ENCODE assay signal across 1 cellular context in the genomic region with DNA sequence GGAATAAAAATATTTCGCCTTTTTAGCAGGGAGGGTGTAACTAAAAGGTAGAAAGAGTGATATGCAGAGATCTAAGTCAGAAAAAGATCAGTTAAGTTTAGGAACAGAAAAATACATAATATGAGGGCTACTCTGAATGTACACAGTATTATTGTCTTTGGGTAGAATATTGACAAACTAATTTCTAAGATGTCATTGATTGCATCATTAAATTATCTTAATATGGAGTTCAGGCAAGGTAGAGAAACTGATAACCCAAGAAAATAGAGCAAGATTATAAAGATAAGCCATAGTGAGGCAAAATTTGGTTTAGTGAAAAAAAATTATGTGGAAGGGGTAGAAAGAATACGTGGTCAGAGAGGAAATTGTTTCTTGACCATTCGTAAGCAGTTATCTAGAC.
A peak's percentile ranks its signal among the peaks of the same experiment; 100 is the strongest.
TF ChIP-seq lines count a peak whose summit lies in the region.

No MANE protein-coding gene starts in this region.

TF ChIP-seq in K562, 482 proteins besides CTCF, POLR2A, EP300 and RAD21 (continued from another document):
- TF ChIP-seq, protein P1, sequence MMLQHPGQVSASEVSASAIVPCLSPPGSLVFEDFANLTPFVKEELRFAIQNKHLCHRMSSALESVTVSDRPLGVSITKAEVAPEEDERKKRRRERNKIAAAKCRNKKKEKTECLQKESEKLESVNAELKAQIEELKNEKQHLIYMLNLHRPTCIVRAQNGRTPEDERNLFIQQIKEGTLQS (IDR thresholded peaks at IDR 0.05) = peak; percentile 25; the same call in 1 of the 2 replicates
- TF ChIP-seq, protein P1 (CRISPR knock-in tag; conservative IDR thresholded peaks at IDR 0.05) = no peak
- TF ChIP-seq CREBBP (IDR thresholded peaks at IDR 0.05; ENCODE audit: low read depth, low read length) (no peak), SAP30 (IDR thresholded peaks at IDR 0.05; ENCODE audit: borderline replicate concordance, insufficient read depth, low read depth, low read length, poor library complexity, severe bottlenecking) (no peak), PHF21A (IDR thresholded peaks at IDR 0.05; ENCODE audit: borderline replicate concordance, low read depth) (no peak), MCM5 (IDR thresholded peaks at IDR 0.05; ENCODE audit: low read depth) (no peak), ZNF311 (CRISPR knock-in tag; IDR thresholded peaks at IDR 0.05) (no peak)
TF ChIP-seq in K562: peak in this region for 2.
